ENCODE assay signal across 24 cellular contexts in genomic region chr15:72276326-72276700, GRCh38. TPM values are rescaled to one million over a fixed set of nuclear protein-coding genes. Genes with fewer than 3 reads are reported as not detected.
"Had no signal": no experiment of that assay in that cellular context is flagged by ENCODE, and none has a peak within 500 bp of the region (broad histone marks: within the 10 kb centered on the region; RNA-seq: fewer than 3 reads in every experiment).

No MANE protein-coding gene starts in this region.

- H3K27ac ChIP-seq: ascending aorta, brain microvascular endothelial cell, gastrocnemius medialis, heart left ventricle, lower lobe of right lung, ovary, prostate gland, thyroid gland, upper lobe of right lung, VCaP had no signal

- H3K4me1 ChIP-seq: prostate gland had no signal

- H3K27me3 Mint-ChIP-seq: activated CD4-positive, alpha-beta memory T cell treated with anti-CD3 and anti-CD28 coated beads, Interleukin-2, amount 10 ng/mL, durations not matched to agents 7 days and 5 days; stimulated activated naive CD8-positive, alpha-beta T cell treated with anti-CD3 and anti-CD28 coated beads, Interleukin-15, Interleukin-2, amounts not matched to agents 100 ng/mL and 50 ng/mL, for 24 hours had no signal

- DNase-seq: activated CD4-positive, alpha-beta memory T cell treated with anti-CD3 and anti-CD28 coated beads, Interleukin-2, amount 10 ng/mL, durations not matched to agents 7 days and 5 days; activated CD4-positive, alpha-beta T cell treated with anti-CD3 and anti-CD28 coated beads, Interleukin-2, amount 10 ng/mL, durations not matched to agents 24 days and 14 days; activated effector memory CD4-positive, alpha-beta T cell treated with anti-CD3 and anti-CD28 coated beads, Interleukin-2, amount 50 U/mL, for 16 hours; activated naive CD4-positive, alpha-beta T cell treated with anti-CD3 and anti-CD28 coated beads, Interleukin-2, amount 10 ng/mL, durations not matched to agents 7 days and 5 days; brain microvascular endothelial cell; caudate nucleus; dermis blood vessel endothelial cell; effector memory CD4-positive, alpha-beta T cell; gastrocnemius medialis; heart left ventricle; lower lobe of right lung; naive thymus-derived CD8-positive, alpha-beta T cell; ovary; right cardiac atrium; stimulated activated CD4-positive, alpha-beta T cell treated with anti-CD3 and anti-CD28 coated beads, Interleukin-12 subunit alpha, Interleukin-12 subunit beta, amount 100 ng/mL, for 4 hours; substantia nigra; thyroid gland; upper lobe of right lung had no signal

- H3K27ac Mint-ChIP-seq: activated CD4-positive, alpha-beta memory T cell treated with anti-CD3 and anti-CD28 coated beads, Interleukin-2, amount 10 ng/mL, durations not matched to agents 7 days and 5 days; activated CD4-positive, alpha-beta T cell treated with anti-CD3 and anti-CD28 coated beads, Interleukin-2, amount 10 ng/mL, durations not matched to agents 24 days and 14 days; activated naive CD4-positive, alpha-beta T cell treated with anti-CD3 and anti-CD28 coated beads, Interleukin-2, amount 10 ng/mL, durations not matched to agents 7 days and 5 days; stimulated activated naive CD8-positive, alpha-beta T cell treated with anti-CD3 and anti-CD28 coated beads, Interleukin-15, Interleukin-2, amounts not matched to agents 100 ng/mL and 50 ng/mL, for 24 hours had no signal

- H3K9me3 ChIP-seq: ascending aorta, gastrocnemius medialis, heart left ventricle, lower lobe of right lung, ovary, prostate gland, thyroid gland, upper lobe of right lung had no signal

- H3K9me3 Mint-ChIP-seq: activated CD4-positive, alpha-beta memory T cell treated with anti-CD3 and anti-CD28 coated beads, Interleukin-2, amount 10 ng/mL, durations not matched to agents 7 days and 5 days; activated CD4-positive, alpha-beta T cell treated with anti-CD3 and anti-CD28 coated beads, Interleukin-2, amount 10 ng/mL, durations not matched to agents 24 days and 14 days; activated naive CD4-positive, alpha-beta T cell treated with anti-CD3 and anti-CD28 coated beads, Interleukin-2, amount 10 ng/mL, durations not matched to agents 7 days and 5 days; naive thymus-derived CD8-positive, alpha-beta T cell; stimulated activated naive CD8-positive, alpha-beta T cell treated with anti-CD3 and anti-CD28 coated beads, Interleukin-15, Interleukin-2, amounts not matched to agents 100 ng/mL and 50 ng/mL, for 24 hours had no signal

- ATAC-seq: activated CD4-positive, CD25-positive, alpha-beta regulatory T cell treated with anti-CD3 and anti-CD28 coated beads, Interleukin-2, amount 50 U/mL, for 24 hours; gastrocnemius medialis; heart left ventricle; lower lobe of right lung; naive thymus-derived CD8-positive, alpha-beta T cell; right cardiac atrium; upper lobe of right lung had no signal

- H3K4me3 ChIP-seq: ascending aorta, gastrocnemius medialis, heart left ventricle, lower lobe of right lung, ovary, prostate gland, thyroid gland, upper lobe of right lung had no signal

- FAIRE-seq: keratinocyte had no signal

- H3K36me3 ChIP-seq: ascending aorta, brain microvascular endothelial cell, gastrocnemius medialis, heart left ventricle, lower lobe of right lung, ovary, prostate gland, thyroid gland, upper lobe of right lung had no signal

- H3K27me3 ChIP-seq: ascending aorta, brain microvascular endothelial cell, gastrocnemius medialis, heart left ventricle, ovary, thyroid gland, upper lobe of right lung had no signal

- H3K4me3 Mint-ChIP-seq: activated CD4-positive, alpha-beta memory T cell treated with anti-CD3 and anti-CD28 coated beads, Interleukin-2, amount 10 ng/mL, durations not matched to agents 7 days and 5 days; activated CD4-positive, alpha-beta T cell treated with anti-CD3 and anti-CD28 coated beads, Interleukin-2, amount 10 ng/mL, durations not matched to agents 24 days and 14 days; activated naive CD4-positive, alpha-beta T cell treated with anti-CD3 and anti-CD28 coated beads, Interleukin-2, amount 10 ng/mL, durations not matched to agents 7 days and 5 days; naive thymus-derived CD8-positive, alpha-beta T cell; stimulated activated naive CD8-positive, alpha-beta T cell treated with anti-CD3 and anti-CD28 coated beads, Interleukin-15, Interleukin-2, amounts not matched to agents 100 ng/mL and 50 ng/mL, for 24 hours had no signal

- H3K36me3 Mint-ChIP-seq: activated naive CD4-positive, alpha-beta T cell treated with anti-CD3 and anti-CD28 coated beads, Interleukin-2, amount 10 ng/mL, durations not matched to agents 7 days and 5 days; naive thymus-derived CD8-positive, alpha-beta T cell had no signal

RNA-seq across cellular contexts. Expression of gene CELF6, which starts 43.6 kb away (rescaled TPM):
- total RNA-seq: ascending aorta had no signal
